In the genomic region with DNA sequence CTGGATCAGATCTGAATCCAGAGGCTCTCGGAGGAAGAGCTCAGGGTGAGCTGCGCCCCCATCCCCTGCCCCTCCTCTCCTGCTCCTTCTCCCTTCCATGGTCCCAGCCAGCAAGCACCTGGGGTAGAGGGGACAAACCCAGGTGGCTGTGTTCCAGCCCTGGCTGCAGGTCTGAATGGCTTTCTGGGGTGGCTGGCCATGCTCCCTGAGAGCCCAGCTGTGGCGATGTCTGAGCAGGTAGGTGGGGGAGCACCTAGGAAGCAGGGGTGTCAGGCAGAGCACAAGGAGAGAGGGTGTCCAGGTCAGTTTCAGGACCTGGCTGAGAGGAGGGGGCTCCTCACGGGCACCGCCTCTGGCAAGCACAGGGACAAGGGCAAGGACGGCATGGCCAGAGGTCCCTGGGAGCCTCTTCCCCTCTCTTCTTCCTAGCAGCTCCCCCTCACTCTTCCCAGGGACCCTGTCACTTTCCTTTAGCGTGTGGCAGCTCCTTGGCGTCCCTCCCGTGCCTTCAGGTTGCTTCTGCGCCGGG, we compare ENCODE assay signal across 8 cellular contexts.
DNase-seq lines count a peak whose midpoint lies in the region; ATAC-seq and TF ChIP-seq lines count a peak whose summit lies in the region.

No MANE protein-coding gene starts in this region.

- intact Hi-C loops in activated T-helper 1 cell treated with anti-CD3 and anti-CD28 coated beads, Interleukin-12 subunit alpha, Interleukin-12 subunit beta, Interleukin-2, Interleukin-4 antibody, amounts not matched to agents 30 ng/mL and 10 ng/mL and 1 ng/mL, durations not matched to agents 14 hours and 24 hours and 36 hours (cut with micrococcal nuclease): loop anchor here (1.0 to 10.0 kb wide), 4 partner anchors 10 to 306 kb away; a partner anchor contains a TSS

- DNase-seq in HFFc6 (no peak), mesenteric fat pad (ENCODE audit: low spot score) (no peak), NCI-H1092 treated with DMSO at 0.1 percent for 48 hours (lab: John Stamatoyannopoulos, UW) (no peak), HEK293T (ENCODE audit: extremely low spot score) (no peak)
- DNase-seq in activated T-helper 1 cell treated with anti-CD3 and anti-CD28 coated beads, Interleukin-12 subunit alpha, Interleukin-12 subunit beta, Interleukin-2, Interleukin-4 antibody, amounts not matched to agents 30 ng/mL and 10 ng/mL and 1 ng/mL, durations not matched to agents 14 hours and 24 hours and 36 hours (ENCODE audit: low spot score): no peak

- peaks cover 16% of the 10 kb centered on the region for H3K4me1 ChIP-seq in iPS-15b (ENCODE audit: control insufficient read depth, insufficient read depth, low read length)

- no peaks in the 10 kb centered on the region for H3K9me3 Mint-ChIP-seq in HFFc6
- H3K9me3 Mint-ChIP-seq in activated T-helper 1 cell treated with anti-CD3 and anti-CD28 coated beads, Interleukin-12 subunit alpha, Interleukin-12 subunit beta, Interleukin-2, Interleukin-4 antibody, amounts not matched to agents 30 ng/mL and 10 ng/mL and 1 ng/mL, durations not matched to agents 14 hours and 24 hours and 36 hours: no peaks in the 10 kb centered on the region
- no peaks in the 10 kb centered on the region for H3K9me3 Mint-ChIP-seq in stimulated activated memory B cell treated with anti-CD40 and anti-IgM and Interleukin-4, amounts not matched to agents 10 μg/mL and 1 μg/mL and 100 μg/mL, for 72 hours

- no peak for ATAC-seq in stimulated activated memory B cell treated with anti-CD40 and anti-IgM and Interleukin-4, amounts not matched to agents 10 μg/mL and 1 μg/mL and 100 μg/mL, for 72 hours
- ATAC-seq in HG02938 (IDR thresholded peaks at IDR 0.05; ENCODE audit: unreplicated experiment): no peak

- peaks cover 21% of the 10 kb centered on the region for H3K27me3 Mint-ChIP-seq in HFFc6 (ENCODE audit: insufficient read depth)
- H3K27me3 Mint-ChIP-seq in activated T-helper 1 cell treated with anti-CD3 and anti-CD28 coated beads, Interleukin-12 subunit alpha, Interleukin-12 subunit beta, Interleukin-2, Interleukin-4 antibody, amounts not matched to agents 30 ng/mL and 10 ng/mL and 1 ng/mL, durations not matched to agents 14 hours and 24 hours and 36 hours (ENCODE audit: insufficient read depth): no peaks in the 10 kb centered on the region
- no peaks in the 10 kb centered on the region for H3K27me3 Mint-ChIP-seq in stimulated activated memory B cell treated with anti-CD40 and anti-IgM and Interleukin-4, amounts not matched to agents 10 μg/mL and 1 μg/mL and 100 μg/mL, for 72 hours

- CTCF ChIA-PET in HEK293T (lab: Yijun Ruan, JAX): interaction anchor here (1.7 kb wide), 1 partner anchor 21 kb away, joined by 7 read pairs; no protein-coding TSS in a partner anchor

- peak overlapping the region; percentile 90 for H3K27ac Mint-ChIP-seq in HFFc6
- peak overlapping the region; percentile 92 for H3K27ac Mint-ChIP-seq in activated T-helper 1 cell treated with anti-CD3 and anti-CD28 coated beads, Interleukin-12 subunit alpha, Interleukin-12 subunit beta, Interleukin-2, Interleukin-4 antibody, amounts not matched to agents 30 ng/mL and 10 ng/mL and 1 ng/mL, durations not matched to agents 14 hours and 24 hours and 36 hours
- H3K27ac Mint-ChIP-seq in stimulated activated memory B cell treated with anti-CD40 and anti-IgM and Interleukin-4, amounts not matched to agents 10 μg/mL and 1 μg/mL and 100 μg/mL, for 72 hours: peak overlapping the region; percentile 100

- no peaks in the 10 kb centered on the region for H3K9me3 ChIP-seq in iPS-15b (ENCODE audit: control insufficient read depth, insufficient read depth, low read length)

- H3K9ac ChIP-seq in iPS-15b (ENCODE audit: low read depth, low read length): peak overlapping the region; percentile 54

- H3K27me3 ChIP-seq in iPS-15b (ENCODE audit: control insufficient read depth, insufficient read depth, low read length): no peaks in the 10 kb centered on the region

- no peak for TF ChIP-seq CTCF in HFFc6 (IDR thresholded peaks at IDR 0.05)

- H3K36me3 Mint-ChIP-seq in HFFc6 (ENCODE audit: low read depth): peaks cover 5% of the 10 kb centered on the region
- peaks cover 20% of the 10 kb centered on the region for H3K36me3 Mint-ChIP-seq in activated T-helper 1 cell treated with anti-CD3 and anti-CD28 coated beads, Interleukin-12 subunit alpha, Interleukin-12 subunit beta, Interleukin-2, Interleukin-4 antibody, amounts not matched to agents 30 ng/mL and 10 ng/mL and 1 ng/mL, durations not matched to agents 14 hours and 24 hours and 36 hours (ENCODE audit: low read depth)
- peaks cover 45% of the 10 kb centered on the region for H3K36me3 Mint-ChIP-seq in stimulated activated memory B cell treated with anti-CD40 and anti-IgM and Interleukin-4, amounts not matched to agents 10 μg/mL and 1 μg/mL and 100 μg/mL, for 72 hours

- H3K4me3 Mint-ChIP-seq in HFFc6: peak overlapping the region; percentile 87
- H3K4me3 Mint-ChIP-seq in activated T-helper 1 cell treated with anti-CD3 and anti-CD28 coated beads, Interleukin-12 subunit alpha, Interleukin-12 subunit beta, Interleukin-2, Interleukin-4 antibody, amounts not matched to agents 30 ng/mL and 10 ng/mL and 1 ng/mL, durations not matched to agents 14 hours and 24 hours and 36 hours: peak overlapping the region; percentile 95
- peak overlapping the region; percentile 92 for H3K4me3 Mint-ChIP-seq in stimulated activated memory B cell treated with anti-CD40 and anti-IgM and Interleukin-4, amounts not matched to agents 10 μg/mL and 1 μg/mL and 100 μg/mL, for 72 hours

- H3K4me3 ChIP-seq in iPS-15b (ENCODE audit: low read depth, low read length): peak overlapping the region; percentile 66

- POLR2A ChIA-PET in HEK293T (lab: Yijun Ruan, JAX): interaction anchor here (0.6 to 1.3 kb wide), 3 partner anchors 9 to 196 kb away, joined by 3 to 5 read pairs (median 3); no protein-coding TSS in a partner anchor

- peaks cover 7% of the 10 kb centered on the region for H3K36me3 ChIP-seq in iPS-15b (ENCODE audit: control insufficient read depth, insufficient read depth, low read length)

- peaks cover 87% of the 10 kb centered on the region for H3K4me1 Mint-ChIP-seq in HFFc6 (ENCODE audit: low read depth)
- H3K4me1 Mint-ChIP-seq in activated T-helper 1 cell treated with anti-CD3 and anti-CD28 coated beads, Interleukin-12 subunit alpha, Interleukin-12 subunit beta, Interleukin-2, Interleukin-4 antibody, amounts not matched to agents 30 ng/mL and 10 ng/mL and 1 ng/mL, durations not matched to agents 14 hours and 24 hours and 36 hours (ENCODE audit: low read depth): peaks cover 70% of the 10 kb centered on the region
- H3K4me1 Mint-ChIP-seq in stimulated activated memory B cell treated with anti-CD40 and anti-IgM and Interleukin-4, amounts not matched to agents 10 μg/mL and 1 μg/mL and 100 μg/mL, for 72 hours: peaks cover 63% of the 10 kb centered on the region

TF ChIP-seq in HEK293T, 16 proteins besides CTCF, POLR2A, EP300 and RAD21:
- no peak for TF ChIP-seq FOXK2 (IDR thresholded peaks at IDR 0.05)
- TF ChIP-seq SP1 (IDR thresholded peaks at IDR 0.05): no peak
- TF ChIP-seq BHLHE40 (IDR thresholded peaks at IDR 0.05; ENCODE audit: borderline replicate concordance): no peak
- TF ChIP-seq L3MBTL2 (conservative IDR thresholded peaks at IDR 0.05): no peak
- TF ChIP-seq, protein P1, sequence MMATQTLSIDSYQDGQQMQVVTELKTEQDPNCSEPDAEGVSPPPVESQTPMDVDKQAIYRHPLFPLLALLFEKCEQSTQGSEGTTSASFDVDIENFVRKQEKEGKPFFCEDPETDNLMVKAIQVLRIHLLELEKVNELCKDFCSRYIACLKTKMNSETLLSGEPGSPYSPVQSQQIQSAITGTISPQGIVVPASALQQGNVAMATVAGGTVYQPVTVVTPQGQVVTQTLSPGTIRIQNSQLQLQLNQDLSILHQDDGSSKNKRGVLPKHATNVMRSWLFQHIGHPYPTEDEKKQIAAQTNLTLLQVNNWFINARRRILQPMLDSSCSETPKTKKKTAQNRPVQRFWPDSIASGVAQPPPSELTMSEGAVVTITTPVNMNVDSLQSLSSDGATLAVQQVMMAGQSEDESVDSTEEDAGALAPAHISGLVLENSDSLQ (IDR thresholded peaks at IDR 0.05): no peak
- TF ChIP-seq SUZ12 (IDR thresholded peaks at IDR 0.05): no peak
- no peak for TF ChIP-seq FOXM1 (IDR thresholded peaks at IDR 0.05; ENCODE audit: borderline replicate concordance)
- TF ChIP-seq ARNT (IDR thresholded peaks at IDR 0.05): no peak
- no peak for TF ChIP-seq ELF4 (IDR thresholded peaks at IDR 0.05)
- no peak for TF ChIP-seq CTBP1 (IDR thresholded peaks at IDR 0.05; ENCODE audit: borderline replicate concordance)
- no peak for TF ChIP-seq HDGF (IDR thresholded peaks at IDR 0.05; ENCODE audit: borderline replicate concordance)
- TF ChIP-seq NFRKB (IDR thresholded peaks at IDR 0.05): no peak
- TF ChIP-seq LEF1 (IDR thresholded peaks at IDR 0.05; ENCODE audit: borderline replicate concordance): no peak
- no peak for TF ChIP-seq ZNF384 (IDR thresholded peaks at IDR 0.05)
- no peak for TF ChIP-seq TARDBP (IDR thresholded peaks at IDR 0.05)
- TF ChIP-seq FOXA1 (IDR thresholded peaks at IDR 0.05): no peak
